ENCODE assay signal across 10 cellular contexts in the genomic region with DNA sequence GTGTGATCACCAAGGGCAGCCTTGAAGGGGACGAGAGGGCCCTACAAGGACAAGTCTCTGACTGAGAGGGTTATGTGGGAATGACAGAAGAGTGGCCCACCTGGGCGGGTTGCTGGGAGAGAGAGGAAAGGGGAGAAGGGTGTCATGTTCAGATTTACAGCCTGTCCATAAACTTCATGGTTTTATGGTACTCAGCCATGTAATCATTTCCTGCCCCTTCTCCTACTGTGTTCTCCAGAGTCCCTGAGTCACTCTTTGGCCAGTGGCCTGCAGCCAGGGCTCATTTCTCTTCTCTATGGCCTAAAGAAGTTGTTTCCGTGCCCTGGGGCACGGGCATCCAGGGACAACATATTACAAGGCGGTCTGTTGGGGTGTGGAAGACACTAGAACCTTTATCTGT. TPM values are rescaled to one million over a fixed set of nuclear protein-coding genes. Genes with fewer than 3 reads are reported as not detected.
A peak's percentile ranks its signal among the peaks of the same experiment; 100 is the strongest.
DNase-seq lines count a peak whose midpoint lies in the region; ATAC-seq and TF ChIP-seq lines count a peak whose summit lies in the region.
"Had no signal": no experiment of that assay in that cellular context is flagged by ENCODE, and none has a peak within 500 bp of the region (broad histone marks: within the 10 kb centered on the region; RNA-seq: fewer than 3 reads in every experiment).

No MANE protein-coding gene starts in this region.

- H3F3A ChIP-seq in PC-3 (ENCODE audit: low read length, unreplicated experiment): peaks cover 3% of the 10 kb centered on the region

- H3K27me3 ChIP-seq in PC-3 (ENCODE audit: low read length) (no peaks in the 10 kb centered on the region), dorsolateral prefrontal cortex (no peaks in the 10 kb centered on the region)

- no peak overlapping the region for H2AFZ ChIP-seq in PC-3 (ENCODE audit: low read length)

- CTCF ChIA-PET in PC-3 (lab: Charles Lee): no interaction called here

- TF ChIP-seq CTCF in PC-3 (conservative IDR thresholded peaks at IDR 0.05; ENCODE audit: low read depth, low read length): no peak
- no peak for TF ChIP-seq CTCF in epithelial cell of esophagus (IDR thresholded peaks at IDR 0.05; ENCODE audit: insufficient read depth, low read depth, low read length, missing control alignments)
- TF ChIP-seq CTCF in dorsolateral prefrontal cortex (IDR thresholded peaks at IDR 0.05 in 54 of 56, conservative IDR thresholded peaks at IDR 0.05 in 2 of 56; ENCODE audit: low read depth in 1 of 56, partially characterized antibody in 56 of 56): no peak

- peak overlapping the region; percentile 98 for H3K27ac ChIP-seq in PC-3 (ENCODE audit: low read length)
- H3K27ac ChIP-seq in dorsolateral prefrontal cortex: no peak overlapping the region

- H3K9me3 ChIP-seq in PC-3 (ENCODE audit: low read length): no peaks in the 10 kb centered on the region

- H3K79me2 ChIP-seq in PC-3 (ENCODE audit: low read length): peaks cover 16% of the 10 kb centered on the region

- POLR2A ChIA-PET in PC-3 (lab: Charles Lee; ENCODE audit: unreplicated experiment): no interaction called here

- H3K9me2 ChIP-seq in PC-3 (replicated peaks; ENCODE audit: low read length): no peaks in the 10 kb centered on the region

- H3K4me1 ChIP-seq in PC-3 (ENCODE audit: insufficient read depth, low read length): peaks cover 65% of the 10 kb centered on the region

- H3K4me3 ChIP-seq in PC-3 (ENCODE audit: low read length): no peak overlapping the region
- no peak overlapping the region for H3K4me3 ChIP-seq in epithelial cell of esophagus (ENCODE audit: low read length)
- no peak overlapping the region for H3K4me3 ChIP-seq in dorsolateral prefrontal cortex

- peak; percentile 67 for ATAC-seq in PC-3
- no peak for ATAC-seq in HG03039 (IDR thresholded peaks at IDR 0.05; ENCODE audit: unreplicated experiment)

- H3K9ac ChIP-seq in PC-3 (ENCODE audit: low read length): peak overlapping the region; percentile 68

- peaks cover 2% of the 10 kb centered on the region; the same call in 1 of the 2 replicates for H3K36me3 ChIP-seq in PC-3 (ENCODE audit: low read depth, low read length)

- no peaks in the 10 kb centered on the region for H4K20me1 ChIP-seq in PC-3 (ENCODE audit: low read length)

- H3K4me2 ChIP-seq in PC-3 (ENCODE audit: low read length): peak overlapping the region; percentile 63

- BruUV-seq in PC-3 (replicated peaks; lab: Mats Ljungman, UMichigan): no TSS peak

- intact Hi-C loops in PC-3 (cut with micrococcal nuclease): loop anchor here (1.0 to 5.0 kb wide), 3 partner anchors 32 to 53 kb away; partner anchors contain the start of gene APOLD1
- intact Hi-C loops in dorsolateral prefrontal cortex (cut with DNase I): loop anchor here (5.0 to 10.0 kb wide), 2 partner anchors 142 to 375 kb away; no protein-coding TSS in a partner anchor

- DNase-seq in ELR (ENCODE audit: low read depth) (peak; percentile 97), PC-3 (peak; percentile 97), epithelial cell of esophagus (ENCODE audit: low read depth) (peak; percentile 73), pulmonary artery endothelial cell (ENCODE audit: low read depth, low spot score) (peak; percentile 72), dorsolateral prefrontal cortex (no peak), NCI-H446 (lab: John Stamatoyannopoulos, UW) (no peak)
- DNase-seq in activated CD8-positive, alpha-beta memory T cell treated with anti-CD3 and anti-CD28 coated beads for 24 hours: no peak
- DNase-seq: NCI-H2171; stimulated activated CD4-positive, alpha-beta T cell treated with anti-CD3 and anti-CD28 coated beads, Interleukin-2, amount 100 ng/mL, for 24 hours had no signal

RNA-seq across cellular contexts. Expression of gene DDX47, which starts 26.7 kb away (rescaled TPM):
- 58.9 and 59.0 TPM in 2 replicates for total RNA-seq in PC-3 (2014; rRNA removed)
- total RNA-seq in pulmonary artery endothelial cell: 66.1 and 90.0 TPM in 2 replicates
- 10 to 100 TPM; 32.0 to 55.7 (median 42.2) TPM for total RNA-seq in dorsolateral prefrontal cortex

RNA-seq across cellular contexts. Expression of gene GPRC5A, which starts 51.5 kb away (rescaled TPM):
- total RNA-seq in PC-3 (2014; rRNA removed) (140 and 144 TPM in 2 replicates), pulmonary artery endothelial cell (10.4 and 15.1 TPM in 2 replicates), dorsolateral prefrontal cortex (10 to 100 TPM in 1 of 120 experiments, 1 to 10 TPM in 51, under 1 TPM in 66, not detected in 2; 0.07 to 26.8 (median 0.88) TPM)

RNA-seq across cellular contexts. Expression of gene APOLD1, which starts 54.4 kb away (rescaled TPM):
- total RNA-seq in PC-3 (2014; rRNA removed) (2.8 and 3.5 TPM in 2 replicates), pulmonary artery endothelial cell (3.8 and 5.6 TPM in 2 replicates), dorsolateral prefrontal cortex (100 to 1,000 TPM in 1 of 120 experiments, 10 to 100 TPM in 117, 1 to 10 TPM in 2; 8.2 to 102 (median 37.2) TPM)

Comparison
In these comparisons a context has a peak if more than half of its experiments do, and no peak if none do; other contexts are left out.
1. DNase-seq: peak in ELR (single experiment), PC-3 (single experiment), epithelial cell of esophagus (single experiment) and pulmonary artery endothelial cell (single experiment); none in activated CD8-positive, alpha-beta memory T cell treated with anti-CD3 and anti-CD28 coated beads for 24 hours (single experiment), dorsolateral prefrontal cortex (0 of 10) and NCI-H446 (0 of 2).